In genomic region chr15:92661069-92661468, GRCh38 we compare ENCODE assay signal across 22 cellular contexts.
"Had no signal": no experiment of that assay in that cellular context is flagged by ENCODE, and none has a peak within 500 bp of the region (broad histone marks: within the 10 kb centered on the region; RNA-seq: fewer than 3 reads in every experiment).

No MANE protein-coding gene starts in this region.

- H3K4me3 Mint-ChIP-seq: activated CD4-positive, alpha-beta T cell treated with anti-CD3 and anti-CD28 coated beads, Interleukin-2, amount 10 ng/mL, durations not matched to agents 24 days and 14 days; activated T-cell treated with anti-CD3 and anti-CD28 coated beads, Interleukin-2, amount 50 U/mL, for 72 hours; IgD-negative memory B cell; T-helper 17 cell had no signal

- H3K36me3 Mint-ChIP-seq: IgD-negative memory B cell had no signal

- DNase-seq: activated CD4-positive, alpha-beta T cell treated with anti-CD3 and anti-CD28 coated beads, Interleukin-2, amount 10 ng/mL, durations not matched to agents 24 days and 14 days; activated CD4-positive, alpha-beta T cell treated with anti-CD3 and anti-CD28 coated beads, Interleukin-2, amount 50 U/mL, for 48 hours; activated CD4-positive, CD25-positive, alpha-beta regulatory T cell treated with anti-CD3 and anti-CD28 coated beads, Interleukin-2, amount 50 U/mL, for 72 hours; activated gamma-delta T cell treated with Interleukin-2 at 50 U/mL for 16 hours; activated naive CD4-positive, alpha-beta T cell treated with anti-CD3 and anti-CD28 coated beads, Interleukin-2, amount 50 U/mL, for 16 hours; activated T-cell treated with anti-CD3 and anti-CD28 coated beads, Interleukin-2, amount 50 U/mL, for 72 hours; aorta; caudate nucleus; NCI-H1048; NCI-H146; NCI-H187 treated with DMSO at 0.1 percent for 48 hours; NCI-H2081 treated with DMSO at 0.1 percent for 48 hours; NCI-H446; NCI-H524; PC-9; SIG-M5; T-helper 17 cell; T-helper 9 cell had no signal

- H3K9me3 Mint-ChIP-seq: activated T-cell treated with anti-CD3 and anti-CD28 coated beads, Interleukin-2, amount 50 U/mL, for 72 hours; activated T-helper 2 cell treated with anti-CD3 and anti-CD28 coated beads, Interferon-gamma antibody, Interleukin-2, Interleukin-4, amounts not matched to agents 10 μg/mL and 5 μg/mL and 100 μg/mL, durations not matched to agents 14 hours and 24 hours and 36 hours had no signal

- H3K9me3 ChIP-seq: breast epithelium had no signal

- H3K36me3 ChIP-seq: breast epithelium had no signal

- H3K4me3 ChIP-seq: breast epithelium, PC-9 had no signal

- H3K27me3 ChIP-seq: breast epithelium had no signal

- H3K9ac ChIP-seq: KMS-11 had no signal

- H3K4me2 ChIP-seq: KMS-11 had no signal

- H2AFZ ChIP-seq: PC-9 had no signal

- H3K27ac Mint-ChIP-seq: activated CD4-positive, alpha-beta T cell treated with anti-CD3 and anti-CD28 coated beads, Interleukin-2, amount 10 ng/mL, durations not matched to agents 24 days and 14 days; activated T-cell treated with anti-CD3 and anti-CD28 coated beads, Interleukin-2, amount 50 U/mL, for 72 hours; activated T-helper 2 cell treated with anti-CD3 and anti-CD28 coated beads, Interferon-gamma antibody, Interleukin-2, Interleukin-4, amounts not matched to agents 10 μg/mL and 5 μg/mL and 100 μg/mL, durations not matched to agents 14 hours and 24 hours and 36 hours; IgD-negative memory B cell; T-helper 17 cell had no signal

- H3K27ac ChIP-seq: breast epithelium, KMS-11 had no signal

- ATAC-seq: activated T-cell treated with anti-CD3 and anti-CD28 coated beads, Interleukin-2, amount 50 U/mL, for 72 hours; T-helper 17 cell had no signal
